Comparison of ENCODE assay signal across 8 cellular contexts in genomic region chr14:69726761-69727511, GRCh38. TPM values are rescaled to one million over a fixed set of nuclear protein-coding genes. Genes with fewer than 3 reads are reported as not detected.
DNase-seq lines count a peak whose midpoint lies in the region; ATAC-seq and TF ChIP-seq lines count a peak whose summit lies in the region.

No MANE protein-coding gene starts in this region.

- no peaks in the 10 kb centered on the region for H3K36me3 Mint-ChIP-seq in brain

- peak overlapping the region in 2 of 5 experiments; percentile 25 to 66 for H3K27ac Mint-ChIP-seq in brain

- no peaks in the 10 kb centered on the region for H3K36me3 ChIP-seq in skeletal muscle tissue (ENCODE audit: control insufficient read depth in 3 of 3, insufficient read depth in 3 of 3, low read length in 3 of 3)

- H3K27ac ChIP-seq in skeletal muscle tissue (ENCODE audit: low read depth, low read length), result peak overlapping the region; percentile 2

- peak overlapping the region in 2 of 5 experiments; percentile 60 to 62 for H3K4me3 Mint-ChIP-seq in brain

- TF ChIP-seq CTCF in GM12872 (IDR thresholded peaks at IDR 0.05; ENCODE audit: insufficient read depth, low read depth, low read length), result peak; percentile 91
- TF ChIP-seq CTCF in brain (conservative IDR thresholded peaks at IDR 0.05), result peak; percentile 99 to 100

- peak overlapping the region; percentile 40 for H3K4me3 ChIP-seq in iPS-18c (ENCODE audit: insufficient read depth, low read depth, low read length)
- H3K4me3 ChIP-seq in skeletal muscle tissue (ENCODE audit: low read length in 3 of 3), result peak overlapping the region; percentile 59 to 77 (median 63)

- H3K4me1 Mint-ChIP-seq in brain, result peaks cover 19% of the 10 kb centered on the region

- H3K4me1 ChIP-seq in skeletal muscle tissue (ENCODE audit: control insufficient read depth in 3 of 3, insufficient read depth in 3 of 3, low read length in 3 of 3), result peaks cover 3 to 12% (median 10%) of the 10 kb centered on the region in 3 donors

- peaks cover 0 to 1% (median 0%) of the 10 kb centered on the region in 5 experiments for H3K9me3 Mint-ChIP-seq in brain

- H3K27me3 Mint-ChIP-seq in brain, result peaks cover 12% of the 10 kb centered on the region

- no peaks in the 10 kb centered on the region for H3K27me3 ChIP-seq in skeletal muscle tissue (ENCODE audit: control insufficient read depth in 3 of 3, insufficient read depth in 3 of 3, low read length in 3 of 3)

- DNase-seq in NCI-H1417 treated with DMSO at 0.1 percent for 48 hours (lab: John Stamatoyannopoulos, UW), result peak; percentile 52
- peak; percentile 82 for DNase-seq in UCSD-AML1 (lab: John Stamatoyannopoulos, UW; ENCODE audit: unreplicated experiment)

- H3K9me3 ChIP-seq in iPS-18c (ENCODE audit: control insufficient read depth, insufficient read depth, low read length) (no peaks in the 10 kb centered on the region), skeletal muscle tissue (ENCODE audit: control insufficient read depth in 3 of 3, low read length in 3 of 3) (no peaks in the 10 kb centered on the region)

- peak overlapping the region; percentile 48 to 80 (median 72) for H3K9ac ChIP-seq in skeletal muscle tissue (ENCODE audit: low read depth in 1 of 3, low read length in 3 of 3)

- ATAC-seq in HG02623 (IDR thresholded peaks at IDR 0.05; ENCODE audit: unreplicated experiment) (peak; percentile 90), HG03460 (IDR thresholded peaks at IDR 0.05; ENCODE audit: unreplicated experiment) (no peak)

RNA-seq across cellular contexts. Expression of gene SRSF5, which starts 40.0 kb away (rescaled TPM):
- 71.5 TPM for polyA plus RNA-seq in brain (ENCODE audit: insufficient read depth, low read depth, low replicate concordance)
- total RNA-seq in skeletal muscle tissue, result 77.2 TPM
